ENCODE assay signal across 12 cellular contexts in genomic region chr7:100720645-100721504, GRCh38. TPM values are rescaled to one million over a fixed set of nuclear protein-coding genes. Genes with fewer than 3 reads are reported as not detected.
DNase-seq lines count a peak whose midpoint lies in the region; ATAC-seq and TF ChIP-seq lines count a peak whose summit lies in the region.
"Had no signal": no experiment of that assay in that cellular context is flagged by ENCODE, and none has a peak within 500 bp of the region (broad histone marks: within the 10 kb centered on the region; RNA-seq: fewer than 3 reads in every experiment).

No MANE protein-coding gene starts in this region.

- H2AFZ ChIP-seq in trophoblast cell (ENCODE audit: insufficient read depth, low read length, poor library complexity): no peak overlapping the region

- no peak overlapping the region for H2BK5ac ChIP-seq in trophoblast cell (ENCODE audit: low read depth, low read length, poor library complexity)

- WGBS in HUES64: 3% methylated on average over 58 of the region's 58 CpGs
- 16 to 28% methylated on average over 5 to 6 of the region's 58 CpGs for WGBS in gastroesophageal sphincter (ENCODE audit: low coverage in 1 of 2), 2 donors
- no CpG with 5 or more reads among the region's 58 CpGs for WGBS in trophoblast cell (ENCODE audit: extremely low coverage, insufficient coverage, insufficient read length)
- 3 to 6% (median 5%) methylated on average over 40 to 58 of the region's 58 CpGs for WGBS in psoas muscle, 3 donors

- no peak overlapping the region for H2AK5ac ChIP-seq in trophoblast cell (ENCODE audit: low read length)

- H3K4me3 ChIP-seq in HUES64 (ENCODE audit: low read length) (peak overlapping the region; percentile 53), gastroesophageal sphincter (peak overlapping the region in 1 of 2 donors; percentile 16), trophoblast cell (ENCODE audit: low read depth, low read length) (no peak overlapping the region), psoas muscle (no peak overlapping the region)

- peak; percentile 32 to 68 for DNase-seq in trophoblast cell
- no peak for DNase-seq in psoas muscle
- no peak for DNase-seq in mesenteric fat pad (ENCODE audit: low spot score)
- DNase-seq: activated CD8-positive, alpha-beta T cell treated with anti-CD3 and anti-CD28 coated beads for 36 hours; activated naive CD4-positive, alpha-beta T cell treated with anti-CD3 and anti-CD28 coated beads, Interleukin-2, amount 10 ng/mL, durations not matched to agents 7 days and 5 days; NCI-H2107; transverse colon had no signal

- H3K23ac ChIP-seq in trophoblast cell (ENCODE audit: low read length): no peak overlapping the region

- H4K8ac ChIP-seq in trophoblast cell (ENCODE audit: low read depth, low read length): no peak overlapping the region

- H3K27ac ChIP-seq in HUES64 (ENCODE audit: low read depth, low read length): no peak overlapping the region
- no peak overlapping the region for H3K27ac ChIP-seq in gastroesophageal sphincter
- no peak overlapping the region for H3K27ac ChIP-seq in trophoblast cell (ENCODE audit: low read depth, low read length)
- H3K27ac ChIP-seq in psoas muscle: no peak overlapping the region
- H3K27ac ChIP-seq: right atrium auricular region, transverse colon had no signal

- H3K79me2 ChIP-seq in trophoblast cell (ENCODE audit: control insufficient read depth, insufficient read depth, low read length, poor library complexity): no peaks in the 10 kb centered on the region

- H4K12ac ChIP-seq in trophoblast cell (ENCODE audit: low read depth, low read length): no peak overlapping the region

- no peak overlapping the region for H4K91ac ChIP-seq in trophoblast cell (ENCODE audit: low read depth, low read length)

- no peak for TF ChIP-seq POLR2A in gastroesophageal sphincter (IDR thresholded peaks at IDR 0.05)

- no peak overlapping the region for H2BK120ac ChIP-seq in trophoblast cell (ENCODE audit: insufficient read depth, low read length, poor library complexity)

- H3K9ac ChIP-seq in HUES64 (ENCODE audit: low read depth, low read length): no peak overlapping the region; the same call in 1 of the 2 replicates
- H3K9ac ChIP-seq in trophoblast cell (ENCODE audit: low read length): no peak overlapping the region

- H3K18ac ChIP-seq in trophoblast cell (ENCODE audit: low read length): no peak overlapping the region

- H3K79me1 ChIP-seq in trophoblast cell (ENCODE audit: low read length): no peaks in the 10 kb centered on the region

- H3K4me1 ChIP-seq in HUES64 (ENCODE audit: insufficient read depth, low read length) (0 out of 2 replicates have a peak, but pooled peaks cover 2% of the 10 kb centered on the region), gastroesophageal sphincter (peaks cover 0 to 22% (median 7%) of the 10 kb centered on the region in 3 donors), trophoblast cell (ENCODE audit: control insufficient read depth in 1 of 2, insufficient read depth in 2 of 2, low read length in 2 of 2) (peaks cover 4 to 7% of the 10 kb centered on the region in 2 experiments), psoas muscle (no peaks in the 10 kb centered on the region)

- H3K27me3 ChIP-seq in HUES64 (ENCODE audit: insufficient read depth, low read length) (peaks cover 52% of the 10 kb centered on the region), gastroesophageal sphincter (peaks cover 74% of the 10 kb centered on the region), trophoblast cell (ENCODE audit: insufficient read depth, low read length) (peaks cover 21% of the 10 kb centered on the region), psoas muscle (ENCODE audit: insufficient read depth in 3 of 3, low read length in 2 of 3) (peaks cover 0 to 42% (median 14%) of the 10 kb centered on the region in 3 donors)

- H3K4me2 ChIP-seq in trophoblast cell (ENCODE audit: low read length): peak overlapping the region; percentile 38

- peak; percentile 4 for ATAC-seq in gastroesophageal sphincter
- no peak for ATAC-seq in HG03442 (IDR thresholded peaks at IDR 0.05; ENCODE audit: unreplicated experiment)
- ATAC-seq in psoas muscle: no peak
- ATAC-seq: activated CD8-positive, alpha-beta T cell treated with anti-CD3 and anti-CD28 coated beads for 36 hours had no signal

- TF ChIP-seq EP300 in gastroesophageal sphincter (IDR thresholded peaks at IDR 0.05): no peak

- no peaks in the 10 kb centered on the region for H3K9me3 ChIP-seq in HUES64 (ENCODE audit: insufficient read depth, low read depth, low read length)
- no peaks in the 10 kb centered on the region for H3K9me3 ChIP-seq in gastroesophageal sphincter
- H3K9me3 ChIP-seq in trophoblast cell (ENCODE audit: insufficient read depth, low read depth, low read length): peaks cover 9% of the 10 kb centered on the region
- H3K9me3 ChIP-seq in psoas muscle: no peaks in the 10 kb centered on the region
- H3K9me3 ChIP-seq: right atrium auricular region, transverse colon had no signal

- intact Hi-C loops in psoas muscle (cut with DNase I): loop anchor here in 1 of 2 donors (10.0 kb wide), 1 partner anchor 246 kb away; the partner anchor contains the start of gene TSC22D4

- no peak overlapping the region for H3K4ac ChIP-seq in trophoblast cell (ENCODE audit: low read depth, low read length)

- TF ChIP-seq CTCF in gastroesophageal sphincter (IDR thresholded peaks at IDR 0.05) (no peak), psoas muscle (IDR thresholded peaks at IDR 0.05) (no peak)

- H3K36me3 ChIP-seq in HUES64 (ENCODE audit: insufficient read depth, low read length) (no peaks in the 10 kb centered on the region), gastroesophageal sphincter (no peaks in the 10 kb centered on the region), trophoblast cell (ENCODE audit: control insufficient read depth in 1 of 2, insufficient read depth in 2 of 2, low read length in 2 of 2) (no peaks in the 10 kb centered on the region), psoas muscle (ENCODE audit: insufficient read depth in 1 of 2, low read depth in 1 of 2) (no peaks in the 10 kb centered on the region)
- H3K36me3 ChIP-seq: right atrium auricular region, transverse colon had no signal

- no peak overlapping the region for H3K14ac ChIP-seq in trophoblast cell (ENCODE audit: low read length)

- H2BK12ac ChIP-seq in trophoblast cell (ENCODE audit: low read length): no peak overlapping the region

RNA-seq across cellular contexts. Expression of gene EPO, which starts 0.6 kb away (rescaled TPM):
- not detected for polyA plus RNA-seq in HUES64 (2013, experiment 1 of 2)
- polyA plus RNA-seq in HUES64 (2013, experiment 2 of 2): not detected
- total RNA-seq in gastroesophageal sphincter: not detected
- 0.48 and 0.65 TPM in 2 replicates for polyA plus RNA-seq in trophoblast cell (2013)
- not detected for total RNA-seq in psoas muscle
- not detected for polyA plus RNA-seq in psoas muscle
- total RNA-seq in mesenteric fat pad: not detected
- total RNA-seq: activated CD8-positive, alpha-beta T cell treated with anti-CD3 and anti-CD28 coated beads for 36 hours; right atrium auricular region; T-helper 1 cell treated with Interleukin-12 subunit alpha and Interleukin-12 subunit beta and Interleukin-4 antibody, amounts not matched to agents 30 ng/mL and 1 ng/mL, for 36 hours; transverse colon had no signal

RNA-seq across cellular contexts. Expression of gene ZAN, which starts 12.5 kb away (rescaled TPM):
- not detected for polyA plus RNA-seq in HUES64 (2013, experiment 1 of 2)
- not detected for polyA plus RNA-seq in HUES64 (2013, experiment 2 of 2)
- total RNA-seq in gastroesophageal sphincter: not detected
- polyA plus RNA-seq in trophoblast cell (2013): not detected in 2 replicates
- not detected for total RNA-seq in psoas muscle
- not detected for polyA plus RNA-seq in psoas muscle
- not detected for total RNA-seq in mesenteric fat pad
- total RNA-seq: activated CD8-positive, alpha-beta T cell treated with anti-CD3 and anti-CD28 coated beads for 36 hours; right atrium auricular region; T-helper 1 cell treated with Interleukin-12 subunit alpha and Interleukin-12 subunit beta and Interleukin-4 antibody, amounts not matched to agents 30 ng/mL and 1 ng/mL, for 36 hours; transverse colon had no signal

RNA-seq across cellular contexts. Expression of gene POP7, which starts 15.0 kb away (rescaled TPM):
- polyA plus RNA-seq in HUES64 (2013, experiment 1 of 2): 74.5 TPM
- 66.5 TPM for polyA plus RNA-seq in HUES64 (2013, experiment 2 of 2)
- total RNA-seq in gastroesophageal sphincter (10 to 100 TPM; 31.4 to 40.6 (median 33.2) TPM), psoas muscle (10 to 100 TPM; 28.4 to 44.4 (median 39.4) TPM), mesenteric fat pad (25.9 TPM)
- polyA plus RNA-seq in trophoblast cell (2013): 78.2 and 84.1 TPM in 2 replicates
- polyA plus RNA-seq in psoas muscle: 100 to 1,000 TPM in 1 of 3 donors, 10 to 100 TPM in 2; 74.1 to 129 (median 86.0) TPM

RNA-seq across cellular contexts. Expression of gene GIGYF1, which starts 26.8 kb away (rescaled TPM):
- polyA plus RNA-seq in HUES64 (2013, experiment 1 of 2): 48.3 TPM
- 40.5 TPM for polyA plus RNA-seq in HUES64 (2013, experiment 2 of 2)
- total RNA-seq in gastroesophageal sphincter: 10 to 100 TPM; 20.4 to 43.3 (median 31.0) TPM
- polyA plus RNA-seq in trophoblast cell (2013): 16.4 and 17.3 TPM in 2 replicates
- total RNA-seq in psoas muscle: 10 to 100 TPM; 18.0 to 39.1 (median 23.9) TPM
- 10 to 100 TPM in 2 of 3 donors, 1 to 10 TPM in 1; 9.9 to 16.1 (median 10.5) TPM for polyA plus RNA-seq in psoas muscle
- 31.9 TPM for total RNA-seq in mesenteric fat pad

RNA-seq across cellular contexts. Expression of gene GNB2, which starts 47.3 kb away (rescaled TPM):
- 101 TPM for polyA plus RNA-seq in HUES64 (2013, experiment 1 of 2)
- polyA plus RNA-seq in HUES64 (2013, experiment 2 of 2): 107 TPM
- total RNA-seq in gastroesophageal sphincter (100 to 1,000 TPM; 124 to 217 (median 162) TPM), psoas muscle (100 to 1,000 TPM in 3 of 4 donors, 10 to 100 TPM in 1; 87.1 to 130 (median 121) TPM), mesenteric fat pad (243 TPM)
- polyA plus RNA-seq in trophoblast cell (2013): 144 and 147 TPM in 2 replicates
- 100 to 1,000 TPM; 112 to 148 (median 117) TPM for polyA plus RNA-seq in psoas muscle

Comparison
In these comparisons a context has a peak if more than half of its experiments do, and no peak if none do; other contexts are left out.
1. DNase-seq: peak in trophoblast cell (2 of 2); none in psoas muscle (0 of 2) and mesenteric fat pad (single experiment).